In genomic region chr1:48471103-48471502, GRCh38 we compare ENCODE assay signal across 8 cellular contexts. TPM values are rescaled to one million over a fixed set of nuclear protein-coding genes. Genes with fewer than 3 reads are reported as not detected.
DNase-seq lines count a peak whose midpoint lies in the region; ATAC-seq and TF ChIP-seq lines count a peak whose summit lies in the region.

No MANE protein-coding gene starts in this region.

- no peak for TF ChIP-seq CTCF in uterus (IDR thresholded peaks at IDR 0.05)

- DNase-seq in activated naive CD4-positive, alpha-beta T cell treated with anti-CD3 and anti-CD28 coated beads, Interleukin-2, amount 10 ng/mL, durations not matched to agents 7 days and 5 days: no peak
- DNase-seq in activated naive CD4-positive, alpha-beta T cell treated with anti-CD3 and anti-CD28 coated beads, Interleukin-2, amount 50 U/mL, for 16 hours: no peak
- no peak for DNase-seq in effector memory CD4-positive, alpha-beta T cell
- peak; percentile 29 to 47 for DNase-seq in uterus
- DNase-seq in cerebellum (ENCODE audit: low spot score): no peak

- peak overlapping the region; percentile 56 for H3K4me3 ChIP-seq in effector memory CD4-positive, alpha-beta T cell (ENCODE audit: insufficient read depth, low read depth, low read length, poor library complexity, severe bottlenecking)
- peak overlapping the region; percentile 70 to 91 for H3K4me3 ChIP-seq in mucosa of rectum (ENCODE audit: low read length in 2 of 2)
- H3K4me3 ChIP-seq in uterus: peak overlapping the region; percentile 61 to 76

- no peaks in the 10 kb centered on the region for H3K4me1 ChIP-seq in effector memory CD4-positive, alpha-beta T cell (ENCODE audit: control insufficient read depth, insufficient read depth, low read length, poor library complexity, severe bottlenecking)
- H3K4me1 ChIP-seq in mucosa of rectum (ENCODE audit: control insufficient read depth in 2 of 2, insufficient read depth in 2 of 2, low read length in 2 of 2) (peaks cover 9 to 11% of the 10 kb centered on the region in 2 donors), uterus (no peaks in the 10 kb centered on the region)

- peaks cover 22% of the 10 kb centered on the region for H3K27me3 Mint-ChIP-seq in activated naive CD4-positive, alpha-beta T cell treated with anti-CD3 and anti-CD28 coated beads, Interleukin-2, amount 10 ng/mL, durations not matched to agents 7 days and 5 days

- H3K27ac ChIP-seq in effector memory CD4-positive, alpha-beta T cell (ENCODE audit: insufficient read depth, low read length, poor library complexity, severe bottlenecking): peak overlapping the region; percentile 58
- H3K27ac ChIP-seq in mucosa of rectum (ENCODE audit: low read depth in 2 of 2, low read length in 2 of 2) (peak overlapping the region; percentile 73 to 84), uterus (peak overlapping the region; percentile 87 to 95)

- CTCF ChIA-PET in activated naive CD4-positive, alpha-beta T cell treated with anti-CD3 and anti-CD28 coated beads, Interleukin-2, amount 10 ng/mL, durations not matched to agents 7 days and 5 days (lab: Charles Lee): interaction anchor here (1.3 to 2.4 kb wide), 2 partner anchors 26 to 27 kb away, joined by 3 to 8 read pairs; no protein-coding TSS in a partner anchor

- no peak for TF ChIP-seq POLR2A in uterus (IDR thresholded peaks at IDR 0.05)

- ATAC-seq in GM18909 (IDR thresholded peaks at IDR 0.05; ENCODE audit: poor library complexity, unreplicated experiment) (no peak), GM18517 (IDR thresholded peaks at IDR 0.05; ENCODE audit: unreplicated experiment) (no peak)

- H3K4me3 Mint-ChIP-seq in activated naive CD4-positive, alpha-beta T cell treated with anti-CD3 and anti-CD28 coated beads, Interleukin-2, amount 10 ng/mL, durations not matched to agents 7 days and 5 days: peak overlapping the region; percentile 78

- H3K36me3 ChIP-seq in effector memory CD4-positive, alpha-beta T cell (ENCODE audit: control insufficient read depth, insufficient read depth, low read length): no peaks in the 10 kb centered on the region
- H3K36me3 ChIP-seq in mucosa of rectum (ENCODE audit: control insufficient read depth in 2 of 2, insufficient read depth in 2 of 2, low read length in 2 of 2): no peaks in the 10 kb centered on the region
- no peaks in the 10 kb centered on the region for H3K36me3 ChIP-seq in uterus

- H3K9me3 Mint-ChIP-seq in activated naive CD4-positive, alpha-beta T cell treated with anti-CD3 and anti-CD28 coated beads, Interleukin-2, amount 10 ng/mL, durations not matched to agents 7 days and 5 days: peaks cover 5% of the 10 kb centered on the region

- intact Hi-C loops in uterus (cut with DNase I; ENCODE audit: low total_unique reads): no loop called here

- no peaks in the 10 kb centered on the region for H3K36me3 Mint-ChIP-seq in activated naive CD4-positive, alpha-beta T cell treated with anti-CD3 and anti-CD28 coated beads, Interleukin-2, amount 10 ng/mL, durations not matched to agents 7 days and 5 days

- H3K9ac ChIP-seq in mucosa of rectum (ENCODE audit: low read depth in 1 of 2, low read length in 2 of 2): peak overlapping the region; percentile 69 to 77

- no peaks in the 10 kb centered on the region for H3K27me3 ChIP-seq in effector memory CD4-positive, alpha-beta T cell (replicated peaks; ENCODE audit: control insufficient read depth, insufficient read depth, low read length, poor library complexity, severe bottlenecking)
- H3K27me3 ChIP-seq in mucosa of rectum (ENCODE audit: control insufficient read depth in 2 of 2, insufficient read depth in 2 of 2, low read length in 2 of 2): no peaks in the 10 kb centered on the region
- H3K27me3 ChIP-seq in uterus: no peaks in the 10 kb centered on the region

- no peak overlapping the region for H3K27ac Mint-ChIP-seq in activated naive CD4-positive, alpha-beta T cell treated with anti-CD3 and anti-CD28 coated beads, Interleukin-2, amount 10 ng/mL, durations not matched to agents 7 days and 5 days

- peaks cover 21% of the 10 kb centered on the region for H3K4me1 Mint-ChIP-seq in activated naive CD4-positive, alpha-beta T cell treated with anti-CD3 and anti-CD28 coated beads, Interleukin-2, amount 10 ng/mL, durations not matched to agents 7 days and 5 days

- H3K9me3 ChIP-seq in effector memory CD4-positive, alpha-beta T cell (ENCODE audit: control insufficient read depth, low read length): no peaks in the 10 kb centered on the region
- H3K9me3 ChIP-seq in mucosa of rectum (ENCODE audit: control insufficient read depth in 2 of 2, low read length in 2 of 2) (no peaks in the 10 kb centered on the region), uterus (no peaks in the 10 kb centered on the region)

RNA-seq across cellular contexts. Expression of gene SPATA6, which starts 0.9 kb away (rescaled TPM):
- total RNA-seq in uterus (10 to 100 TPM; 27.4 to 94.5 (median 46.0) TPM), cerebellum (66.4 TPM)

Comparison
In these comparisons a context has a peak if more than half of its experiments do, and no peak if none do; other contexts are left out.
1. DNase-seq: peak in uterus (2 of 2); none in activated naive CD4-positive, alpha-beta T cell treated with anti-CD3 and anti-CD28 coated beads, Interleukin-2, amount 10 ng/mL, durations not matched to agents 7 days and 5 days (single experiment), activated naive CD4-positive, alpha-beta T cell treated with anti-CD3 and anti-CD28 coated beads, Interleukin-2, amount 50 U/mL, for 16 hours (single experiment), effector memory CD4-positive, alpha-beta T cell (0 of 3) and cerebellum (single experiment).
2. Peak in every context shown above with its lines, with median percentiles within 50 percentile points of each other: H3K27ac ChIP-seq and H3K4me3 ChIP-seq.